In genomic region chr4:184056877-184057276, GRCh38 we compare ENCODE assay signal across 29 cellular contexts.
"Had no signal": no experiment of that assay in that cellular context is flagged by ENCODE, and none has a peak within 500 bp of the region (broad histone marks: within the 10 kb centered on the region; RNA-seq: fewer than 3 reads in every experiment).

No MANE protein-coding gene starts in this region.

- ATAC-seq: left colon; left lung; lower lobe of right lung; naive thymus-derived CD8-positive, alpha-beta T cell; pancreas; right cardiac atrium; stimulated activated effector memory CD8-positive, alpha-beta T cell treated with anti-CD3 and anti-CD28 coated beads, Interleukin-12 subunit alpha, Interleukin-12 subunit beta, amount 100 ng/mL, for 72 hours had no signal

- H3K4me1 ChIP-seq: left lung, lower lobe of right lung, pancreas, prostate gland, sigmoid colon, spleen, suprapubic skin, tibial artery, uterus had no signal

- H3K27ac ChIP-seq: left lung, lower lobe of right lung, neural progenitor cell, pancreas, prostate gland, sigmoid colon, spleen, suprapubic skin, thoracic aorta, tibial artery, uterus had no signal

- H3K36me3 Mint-ChIP-seq: immature natural killer cell; stimulated activated effector memory CD8-positive, alpha-beta T cell treated with anti-CD3 and anti-CD28 coated beads, Interleukin-12 subunit alpha, Interleukin-12 subunit beta, amount 100 ng/mL, for 72 hours; type B pancreatic cell had no signal

- FAIRE-seq: islet of Langerhans, kidney, pancreas, small intestine had no signal

- H3K9me3 ChIP-seq: left lung, lower lobe of right lung, pancreas, prostate gland, sigmoid colon, spleen, suprapubic skin, thoracic aorta, tibial artery, uterus had no signal

- H3K27ac Mint-ChIP-seq: immature natural killer cell; naive thymus-derived CD8-positive, alpha-beta T cell; nephron; neural progenitor cell; stimulated activated effector memory CD8-positive, alpha-beta T cell treated with anti-CD3 and anti-CD28 coated beads, Interleukin-12 subunit alpha, Interleukin-12 subunit beta, amount 100 ng/mL, for 72 hours; stimulated activated naive CD8-positive, alpha-beta T cell treated with anti-CD3 and anti-CD28 coated beads, Interleukin-15, Interleukin-2, amounts not matched to agents 100 ng/mL and 50 ng/mL, for 24 hours; type B pancreatic cell had no signal

- H3K4me3 Mint-ChIP-seq: immature natural killer cell; naive thymus-derived CD8-positive, alpha-beta T cell; nephron; neural progenitor cell; stimulated activated effector memory CD8-positive, alpha-beta T cell treated with anti-CD3 and anti-CD28 coated beads, Interleukin-12 subunit alpha, Interleukin-12 subunit beta, amount 100 ng/mL, for 72 hours; stimulated activated naive CD8-positive, alpha-beta T cell treated with anti-CD3 and anti-CD28 coated beads, Interleukin-15, Interleukin-2, amounts not matched to agents 100 ng/mL and 50 ng/mL, for 24 hours; type B pancreatic cell had no signal

- H3K27me3 Mint-ChIP-seq: stimulated activated naive CD8-positive, alpha-beta T cell treated with anti-CD3 and anti-CD28 coated beads, Interleukin-15, Interleukin-2, amounts not matched to agents 100 ng/mL and 50 ng/mL, for 24 hours; type B pancreatic cell had no signal

- H3K36me3 ChIP-seq: left lung, lower lobe of right lung, neural progenitor cell, pancreas, prostate gland, sigmoid colon, spleen, suprapubic skin, thoracic aorta, tibial artery, uterus had no signal

- H3K27me3 ChIP-seq: left lung, neural progenitor cell, pancreas, sigmoid colon, spleen, suprapubic skin, tibial artery, uterus had no signal

- H3K9me3 Mint-ChIP-seq: neural progenitor cell; stimulated activated effector memory CD8-positive, alpha-beta T cell treated with anti-CD3 and anti-CD28 coated beads, Interleukin-12 subunit alpha, Interleukin-12 subunit beta, amount 100 ng/mL, for 72 hours; stimulated activated naive CD8-positive, alpha-beta T cell treated with anti-CD3 and anti-CD28 coated beads, Interleukin-15, Interleukin-2, amounts not matched to agents 100 ng/mL and 50 ng/mL, for 24 hours; type B pancreatic cell had no signal

- H3K4me3 ChIP-seq: left lung, lower lobe of right lung, neural progenitor cell, pancreas, prostate gland, sigmoid colon, spleen, suprapubic skin, thoracic aorta, tibial artery, uterus had no signal

- H3K4me1 Mint-ChIP-seq: immature natural killer cell; naive thymus-derived CD8-positive, alpha-beta T cell; stimulated activated effector memory CD8-positive, alpha-beta T cell treated with anti-CD3 and anti-CD28 coated beads, Interleukin-12 subunit alpha, Interleukin-12 subunit beta, amount 100 ng/mL, for 72 hours had no signal

- H3K9ac ChIP-seq: neural progenitor cell had no signal

- H3K4me2 ChIP-seq: neural progenitor cell had no signal

- DNase-seq: hippocampal formation; immature natural killer cell; kidney; left colon; left lung; lower lobe of right lung; mammary epithelial cell; mesenchymal stem cell; naive thymus-derived CD8-positive, alpha-beta T cell; pancreas; posterior cingulate gyrus; retina; right cardiac atrium; sigmoid colon; small intestine; spleen; stimulated activated CD4-positive, alpha-beta T cell treated with anti-CD3 and anti-CD28 coated beads, Interleukin-4, amount 100 ng/mL, for 24 hours; stimulated activated naive CD4-positive, alpha-beta T cell; tibial artery; uterus had no signal

- H2AFZ ChIP-seq: neural progenitor cell had no signal
